9 cellular contexts compared by ENCODE assay signal in the genomic region with DNA sequence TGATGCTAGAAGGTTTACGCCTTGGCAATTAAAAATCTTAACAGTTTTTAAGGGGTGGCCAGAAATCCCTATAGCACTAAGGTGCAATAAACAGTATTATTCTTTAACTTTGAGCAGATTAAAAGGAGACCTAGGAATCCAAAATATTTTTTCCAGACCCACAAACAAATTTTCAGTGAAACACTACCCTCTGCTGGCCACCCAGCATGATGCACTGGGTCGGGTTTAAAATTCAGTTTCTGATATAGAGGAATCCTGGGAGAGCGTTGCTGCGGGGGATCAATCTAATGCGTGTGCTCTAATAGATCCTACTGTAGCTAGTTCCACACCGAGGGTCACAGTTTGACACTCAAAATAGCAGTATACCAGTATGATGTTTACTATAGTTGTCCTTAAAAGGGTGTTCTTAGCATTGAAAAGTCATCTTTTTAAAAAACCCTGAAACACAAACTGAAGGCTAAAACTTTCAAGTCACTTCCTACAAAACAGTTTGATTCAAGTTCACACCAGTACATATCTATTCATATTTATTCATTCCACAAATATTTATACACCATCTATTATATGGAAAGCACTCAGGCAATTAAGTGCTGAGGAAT. TPM values are rescaled to one million over a fixed set of nuclear protein-coding genes. Genes with fewer than 3 reads are reported as not detected.
DNase-seq lines count a peak whose midpoint lies in the region; ATAC-seq and TF ChIP-seq lines count a peak whose summit lies in the region.
"Had no signal": no experiment of that assay in that cellular context is flagged by ENCODE, and none has a peak within 500 bp of the region (broad histone marks: within the 10 kb centered on the region; RNA-seq: fewer than 3 reads in every experiment).

No MANE protein-coding gene starts in this region.

- peaks cover 2 to 18% (median 14%) of the 10 kb centered on the region in 4 donors for H3K4me1 Mint-ChIP-seq in naive thymus-derived CD8-positive, alpha-beta T cell

- H3K27ac Mint-ChIP-seq in naive thymus-derived CD8-positive, alpha-beta T cell = no peak overlapping the region
- H3K27ac Mint-ChIP-seq: activated naive CD4-positive, alpha-beta T cell treated with anti-CD3 and anti-CD28 coated beads, Interleukin-2, amount 50 U/mL, for 24 hours had no signal

- no peak overlapping the region for H3K4me3 ChIP-seq in HFF-Myc (replicated peaks; ENCODE audit: low read depth, low read length)

- peak; percentile 74 for TF ChIP-seq CTCF in HFF-Myc (IDR thresholded peaks at IDR 0.05; ENCODE audit: low read depth, low read length, missing control alignments)

- peaks cover 0 to 69% (median 20%) of the 10 kb centered on the region in 3 donors for H3K36me3 Mint-ChIP-seq in naive thymus-derived CD8-positive, alpha-beta T cell

- DNase-seq in NCI-H1694 treated with DMSO at 0.1 percent for 48 hours (lab: John Stamatoyannopoulos, UW) (peak; percentile 20), NCI-H1694 (lab: John Stamatoyannopoulos, UW) (no peak), HFF-Myc (ENCODE audit: extremely low read depth, low read depth) (no peak), NCI-H2196 treated with DMSO at 0.1 percent for 48 hours (lab: John Stamatoyannopoulos, UW; ENCODE audit: unreplicated experiment) (peak; percentile 8), fibroblast of gingiva (ENCODE audit: low read depth) (peak; percentile 19)
- peak; percentile 13 to 35 for DNase-seq in activated CD4-positive, alpha-beta T cell treated with anti-CD3 and anti-CD28 coated beads, Interleukin-2, amount 50 U/mL, for 48 hours
- DNase-seq in naive thymus-derived CD8-positive, alpha-beta T cell = peak in 7 of 10 donors; percentile 7 to 61 (median 30)

- H3K27me3 Mint-ChIP-seq in naive thymus-derived CD8-positive, alpha-beta T cell = no peaks in the 10 kb centered on the region
- H3K27me3 Mint-ChIP-seq: activated naive CD4-positive, alpha-beta T cell treated with anti-CD3 and anti-CD28 coated beads, Interleukin-2, amount 50 U/mL, for 24 hours had no signal

- ATAC-seq in naive thymus-derived CD8-positive, alpha-beta T cell = peak; percentile 61 to 70
- no peak for ATAC-seq in HG02840 (IDR thresholded peaks at IDR 0.05; ENCODE audit: low FRiP score, unreplicated experiment)

- H3K9me3 Mint-ChIP-seq in naive thymus-derived CD8-positive, alpha-beta T cell = no peaks in the 10 kb centered on the region
- H3K9me3 Mint-ChIP-seq: activated naive CD4-positive, alpha-beta T cell treated with anti-CD3 and anti-CD28 coated beads, Interleukin-2, amount 50 U/mL, for 24 hours had no signal

- POLR2A ChIA-PET in naive thymus-derived CD8-positive, alpha-beta T cell (lab: Charles Lee) = no interaction called here

- H3K4me3 Mint-ChIP-seq in naive thymus-derived CD8-positive, alpha-beta T cell = no peak overlapping the region
- H3K4me3 Mint-ChIP-seq: activated naive CD4-positive, alpha-beta T cell treated with anti-CD3 and anti-CD28 coated beads, Interleukin-2, amount 50 U/mL, for 24 hours had no signal

RNA-seq across cellular contexts. Expression of a gene that starts 10.2 kb away (rescaled TPM):
- 10 to 100 TPM in 1 of 2 experiments, 1 to 10 TPM in 1; 8.1 to 16.5 TPM for total RNA-seq in naive thymus-derived CD8-positive, alpha-beta T cell
- 10 to 100 TPM in 1 of 3 donors, 1 to 10 TPM in 2; 3.8 to 10.3 (median 7.4) TPM for polyA plus RNA-seq in naive thymus-derived CD8-positive, alpha-beta T cell

RNA-seq across cellular contexts. Expression of a gene that starts 12.0 kb away (rescaled TPM):
- total RNA-seq in naive thymus-derived CD8-positive, alpha-beta T cell = 10 to 100 TPM; 33.6 to 33.8 TPM
- polyA plus RNA-seq in naive thymus-derived CD8-positive, alpha-beta T cell = 1 to 10 TPM; 2.2 to 4.4 (median 2.9) TPM

Comparison
In these comparisons a context has a peak if more than half of its experiments do, and no peak if none do; other contexts are left out.
1. DNase-seq: peak in NCI-H1694 treated with DMSO at 0.1 percent for 48 hours (single experiment), NCI-H2196 treated with DMSO at 0.1 percent for 48 hours (single experiment), activated CD4-positive, alpha-beta T cell treated with anti-CD3 and anti-CD28 coated beads, Interleukin-2, amount 50 U/mL, for 48 hours (2 of 2), fibroblast of gingiva (single experiment) and naive thymus-derived CD8-positive, alpha-beta T cell (7 of 10); none in NCI-H1694 (single experiment) and HFF-Myc (single experiment).